ENCODE assay signal across 9 cellular contexts in the genomic region with DNA sequence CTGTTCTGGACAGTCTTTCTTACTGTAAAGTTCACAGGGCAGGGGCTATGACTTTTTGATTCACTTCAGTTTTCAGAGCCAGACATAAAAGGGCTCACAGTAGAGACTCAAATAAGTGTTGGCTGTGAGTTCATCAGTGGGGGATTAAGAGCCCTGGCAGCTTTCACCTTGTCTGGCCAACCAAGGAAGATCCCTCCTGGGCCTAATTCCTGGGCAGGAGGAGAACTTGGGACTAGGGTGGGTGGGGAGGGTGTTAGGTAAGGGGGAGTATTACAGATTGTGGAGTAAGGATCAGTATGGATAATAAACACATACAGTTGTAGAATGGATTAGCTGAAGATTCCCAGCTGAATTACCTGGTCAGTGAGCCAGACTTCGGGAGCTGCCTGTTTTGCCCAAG. TPM values are rescaled to one million over a fixed set of nuclear protein-coding genes. Genes with fewer than 3 reads are reported as not detected.
A peak's percentile ranks its signal among the peaks of the same experiment; 100 is the strongest.
DNase-seq lines count a peak whose midpoint lies in the region; ATAC-seq and TF ChIP-seq lines count a peak whose summit lies in the region.
"Had no signal": no experiment of that assay in that cellular context is flagged by ENCODE, and none has a peak within 500 bp of the region (broad histone marks: within the 10 kb centered on the region; RNA-seq: fewer than 3 reads in every experiment).

No MANE protein-coding gene starts in this region.

- H2AFZ ChIP-seq in DND-41 (ENCODE audit: low read depth, low read length), result peak overlapping the region; percentile 88

- H3K4me3 ChIP-seq in DND-41 (ENCODE audit: low read depth in 1 of 2, low read length in 2 of 2) (peak overlapping the region in 1 of 2 experiments; percentile 61; a peak in 2 of 4 replicates), Panc1 (ENCODE audit: low read depth in 2 of 2, low read length in 2 of 2) (no peak overlapping the region; a peak in 1 of 4 replicates), epithelial cell of esophagus (ENCODE audit: low read length) (peak overlapping the region; percentile 81), prostate gland (peak overlapping the region; percentile 80 to 82), MG63 (no peak overlapping the region)

- POLR2A ChIA-PET in Panc1 (lab: Charles Lee), result no interaction called here

- 100% methylated on average over 1 of the region's 1 CpG for WGBS in prostate gland

- peak overlapping the region; percentile 70 for H3K9ac ChIP-seq in DND-41 (ENCODE audit: low read depth, low read length)

- H3K36me3 ChIP-seq in DND-41 (ENCODE audit: insufficient read depth, low read length) (no peaks in the 10 kb centered on the region; the same call in 1 of the 2 replicates), Panc1 (ENCODE audit: control insufficient read depth, insufficient read depth, low read length) (no peaks in the 10 kb centered on the region; the same call in 1 of the 2 replicates), prostate gland (no peaks in the 10 kb centered on the region), MG63 (peaks cover 2% of the 10 kb centered on the region)

- CTCF ChIA-PET in Panc1 (lab: Charles Lee), result no interaction called here

- no peak for TF ChIP-seq POLR2A in prostate gland (IDR thresholded peaks at IDR 0.05)

- intact Hi-C loops in Panc1 (cut with micrococcal nuclease; ENCODE audit: unreplicated experiment), result no loop called here
- intact Hi-C loops in prostate gland (cut with DNase I), result loop anchor here (10.0 kb wide), 1 partner anchor 178 kb away; no protein-coding TSS in a partner anchor

- DNase-seq in DND-41 (no peak), Panc1 (ENCODE audit: low read depth, low spot score) (no peak), epithelial cell of esophagus (ENCODE audit: low read depth) (no peak), prostate gland (ENCODE audit: low spot score) (no peak), retina (no peak), MG63 (no peak)
- DNase-seq: stimulated activated CD4-positive, alpha-beta T cell treated with anti-CD3 and anti-CD28 coated beads, Interleukin-4, amount 100 ng/mL, for 24 hours had no signal

- in situ Hi-C loops in Panc1 (cut with HindIII; ENCODE audit: low pct_unique_long_range_greater_than_20kb, low sequenced_read_pairs), result no loop called here

- no TSS peak for BruUV-seq in Panc1 (replicated peaks; lab: Mats Ljungman, UMichigan)

- peak overlapping the region; percentile 79 for H3K27ac ChIP-seq in DND-41 (ENCODE audit: low read length)
- peak overlapping the region; percentile 89 for H3K27ac ChIP-seq in Panc1 (ENCODE audit: low read length)
- H3K27ac ChIP-seq in prostate gland, result peak overlapping the region; percentile 76 to 87

- H3K27me3 ChIP-seq in DND-41 (ENCODE audit: insufficient read depth, low read length, poor library complexity) (peaks cover 8% of the 10 kb centered on the region), Panc1 (ENCODE audit: control insufficient read depth, insufficient read depth, low read length) (no peaks in the 10 kb centered on the region), prostate gland (replicated peaks; ENCODE audit: insufficient read depth) (no peaks in the 10 kb centered on the region), MG63 (no peaks in the 10 kb centered on the region)

- H3K4me1 ChIP-seq in DND-41 (ENCODE audit: insufficient read depth, low read length) (peaks cover 32% of the 10 kb centered on the region), Panc1 (ENCODE audit: control insufficient read depth, insufficient read depth, low read length) (peaks cover 30% of the 10 kb centered on the region), prostate gland (replicated peaks) (peaks cover 2% of the 10 kb centered on the region)

- H4K20me1 ChIP-seq in DND-41 (ENCODE audit: insufficient read depth, low read length), result no peaks in the 10 kb centered on the region

- H3K9me3 ChIP-seq in DND-41 (ENCODE audit: insufficient read depth, low read length, severe bottlenecking), result no peaks in the 10 kb centered on the region
- no peaks in the 10 kb centered on the region for H3K9me3 ChIP-seq in Panc1 (ENCODE audit: control insufficient read depth, insufficient read depth, low read depth, low read length)
- H3K9me3 ChIP-seq in prostate gland, result no peaks in the 10 kb centered on the region
- no peaks in the 10 kb centered on the region for H3K9me3 ChIP-seq in MG63

- H3K4me2 ChIP-seq in DND-41 (ENCODE audit: insufficient read depth, low read length), result peak overlapping the region; percentile 80

- TF ChIP-seq CTCF in DND-41 (IDR thresholded peaks at IDR 0.05; ENCODE audit: borderline replicate concordance, extremely low read depth, low read length, poor library complexity, severe bottlenecking) (no peak), Panc1 (IDR thresholded peaks at IDR 0.05) (no peak), epithelial cell of esophagus (IDR thresholded peaks at IDR 0.05; ENCODE audit: insufficient read depth, low read depth, low read length, missing control alignments) (no peak), prostate gland (IDR thresholded peaks at IDR 0.05) (no peak)

- ATAC-seq in DND-41 (ENCODE audit: insufficient read depth, low read depth) (no peak), Panc1 (no peak), HG02852 (IDR thresholded peaks at IDR 0.05; ENCODE audit: unreplicated experiment) (no peak), GM21447 (IDR thresholded peaks at IDR 0.05; ENCODE audit: unreplicated experiment) (no peak)

- H3K79me2 ChIP-seq in DND-41 (ENCODE audit: insufficient read depth, low read length), result peaks cover 34% of the 10 kb centered on the region

RNA-seq across cellular contexts. Expression of a gene that starts 0.9 kb away (rescaled TPM):
- total RNA-seq in Panc1 (2021; ENCODE audit: unreplicated experiment) (27.8 TPM), prostate gland (10 to 100 TPM; 12.8 to 23.2 TPM)
- 19.7 TPM for polyA plus RNA-seq in Panc1 (2012; ENCODE audit: insufficient read length)
- 2.4 and 6.2 TPM in 2 replicates for total RNA-seq in MG63 (2014; rRNA removed; shearing (Covaris generic); ENCODE audit: low replicate concordance)

RNA-seq across cellular contexts. Expression of a gene that starts 40.3 kb away (rescaled TPM):
- total RNA-seq in Panc1 (2021; ENCODE audit: unreplicated experiment) (27.3 TPM), prostate gland (10 to 100 TPM; 24.1 to 47.7 TPM)
- 20.4 TPM for polyA plus RNA-seq in Panc1 (2012; ENCODE audit: insufficient read length)
- 25.8 and 43.8 TPM in 2 replicates for total RNA-seq in MG63 (2014; rRNA removed; shearing (Covaris generic); ENCODE audit: low replicate concordance)

Comparison
In these comparisons a context has a peak if more than half of its experiments do, and no peak if none do; other contexts are left out.
1. H3K4me3 ChIP-seq: peak in epithelial cell of esophagus (single experiment) and prostate gland (2 of 2); none in Panc1 (0 of 2) and MG63 (single experiment).
2. Peak in every context shown above with its lines, with median percentiles within 50 percentile points of each other: H3K27ac ChIP-seq.